In genomic region chr1:78370356-78370755, GRCh38 we compare ENCODE assay signal across 11 cellular contexts.
DNase-seq lines count a peak whose midpoint lies in the region; ATAC-seq, FAIRE-seq and TF ChIP-seq lines count a peak whose summit lies in the region.
"Had no signal": no experiment of that assay in that cellular context is flagged by ENCODE, and none has a peak within 500 bp of the region (broad histone marks: within the 10 kb centered on the region; RNA-seq: fewer than 3 reads in every experiment).

No MANE protein-coding gene starts in this region.

- H3K27me3 Mint-ChIP-seq in CD14-positive monocyte (ENCODE audit: low read depth in 3 of 3) = peaks cover 0 to 2% (median 0%) of the 10 kb centered on the region in 3 donors

- H3K4me1 Mint-ChIP-seq in CD14-positive monocyte = no peaks in the 10 kb centered on the region

- intact Hi-C loops in CD14-positive monocyte (cut with micrococcal nuclease) = no loop called here

- H3K4me3 ChIP-seq in GM12865 (ENCODE audit: low read depth, low read length) (no peak overlapping the region), fibroblast of mammary gland (ENCODE audit: control insufficient read depth, low read depth, low read length) (no peak overlapping the region)
- H3K4me3 ChIP-seq: transverse colon had no signal

- DNase-seq in GM12865 (ENCODE audit: low read depth) (peak; percentile 59), fibroblast of mammary gland (ENCODE audit: low read depth) (peak; percentile 91), CD14-positive monocyte (ENCODE audit: low spot score) (no peak), NCI-H82 (lab: John Stamatoyannopoulos, UW) (no peak), GM12892 (ENCODE audit: insufficient read length) (no peak), NCI-H1694 (lab: John Stamatoyannopoulos, UW) (no peak)
- DNase-seq: activated CD8-positive, alpha-beta memory T cell treated with anti-CD3 and anti-CD28 coated beads, Interleukin-2, amount 50 U/mL, for 48 hours; head of caudate nucleus; transverse colon had no signal

- peak; percentile 61 for ATAC-seq in GM21825 (IDR thresholded peaks at IDR 0.05; ENCODE audit: unreplicated experiment)
- ATAC-seq in HG03565 (IDR thresholded peaks at IDR 0.05; ENCODE audit: unreplicated experiment) = peak; percentile 48

- TF ChIP-seq CTCF in GM12865 (IDR thresholded peaks at IDR 0.05; ENCODE audit: insufficient read depth, low read depth, low read length, missing control alignments) = no peak
- no peak for TF ChIP-seq CTCF in fibroblast of mammary gland (conservative IDR thresholded peaks at IDR 0.05; ENCODE audit: control insufficient read depth, insufficient read depth, low read depth, low read length)
- TF ChIP-seq CTCF in CD14-positive monocyte (IDR thresholded peaks at IDR 0.05) = no peak

- no peaks in the 10 kb centered on the region for H3K36me3 Mint-ChIP-seq in CD14-positive monocyte

- FAIRE-seq in GM12892 (lab: Jason Lieb, UNC) = no peak

- no peak for TF ChIP-seq POLR2A in GM12892 (IDR thresholded peaks at IDR 0.05; ENCODE audit: low read depth, low read length)

- H3K4me3 Mint-ChIP-seq in CD14-positive monocyte = no peak overlapping the region

- H3K27ac Mint-ChIP-seq in CD14-positive monocyte = no peak overlapping the region

- peaks cover 0 to 4% (median 0%) of the 10 kb centered on the region in 7 donors for H3K9me3 Mint-ChIP-seq in CD14-positive monocyte

Comparison
In these comparisons a context has a peak if more than half of its experiments do, and no peak if none do; other contexts are left out.
1. DNase-seq: peak in GM12865 (single experiment) and fibroblast of mammary gland (single experiment); none in CD14-positive monocyte (single experiment), NCI-H82 (single experiment), GM12892 (single experiment) and NCI-H1694 (single experiment).